Comparison of ENCODE assay signal across 8 cellular contexts in genomic region chr15:42059661-42060476, GRCh38. TPM values are rescaled to one million over a fixed set of nuclear protein-coding genes. Genes with fewer than 3 reads are reported as not detected.
DNase-seq lines count a peak whose midpoint lies in the region; ATAC-seq and TF ChIP-seq lines count a peak whose summit lies in the region.

No MANE protein-coding gene starts in this region.

- H3K27ac Mint-ChIP-seq in T-helper 17 cell, result no peak overlapping the region
- no peak overlapping the region for H3K27ac Mint-ChIP-seq in immature natural killer cell

- H3K9ac ChIP-seq in DND-41 (ENCODE audit: low read depth, low read length) (no peak overlapping the region), Loucy (ENCODE audit: low read depth, low read length, poor library complexity, severe bottlenecking) (no peak overlapping the region)

- ATAC-seq in DND-41 (ENCODE audit: insufficient read depth, low read depth), result peak; percentile 64
- ATAC-seq in T-helper 17 cell, result peak; percentile 49
- ATAC-seq in GM21723 (IDR thresholded peaks at IDR 0.05; ENCODE audit: unreplicated experiment), result no peak
- ATAC-seq in GM18867 (IDR thresholded peaks at IDR 0.05; ENCODE audit: unreplicated experiment), result no peak

- H3K27me3 Mint-ChIP-seq in T-helper 17 cell (peaks cover 59% of the 10 kb centered on the region), immature natural killer cell (ENCODE audit: low read depth in 3 of 3) (peaks cover 0 to 18% (median 6%) of the 10 kb centered on the region in 3 donors)

- H3K27ac ChIP-seq in DND-41 (ENCODE audit: low read length), result no peak overlapping the region

- no peak overlapping the region for H3K4me3 ChIP-seq in DND-41 (ENCODE audit: low read depth in 1 of 2, low read length in 2 of 2)
- no peak overlapping the region for H3K4me3 ChIP-seq in Loucy (ENCODE audit: low read length, poor library complexity, severe bottlenecking)

- peaks cover 15% of the 10 kb centered on the region for H3K4me1 Mint-ChIP-seq in T-helper 17 cell
- H3K4me1 Mint-ChIP-seq in immature natural killer cell, result peaks cover 5 to 7% of the 10 kb centered on the region in 2 donors

- H3K27me3 ChIP-seq in DND-41 (ENCODE audit: insufficient read depth, low read length, poor library complexity) (peaks cover 18% of the 10 kb centered on the region), Loucy (ENCODE audit: insufficient read depth, low read length, poor library complexity, severe bottlenecking) (no peaks in the 10 kb centered on the region)

- H3K79me2 ChIP-seq in DND-41 (ENCODE audit: insufficient read depth, low read length) (no peaks in the 10 kb centered on the region), Loucy (ENCODE audit: insufficient read depth, low read length) (no peaks in the 10 kb centered on the region)

- H3K4me2 ChIP-seq in DND-41 (ENCODE audit: insufficient read depth, low read length) (no peak overlapping the region), Loucy (ENCODE audit: low read depth, low read length, poor library complexity, severe bottlenecking) (no peak overlapping the region)

- DNase-seq in DND-41, result peak; percentile 60
- peak; percentile 55 to 66 (median 57) for DNase-seq in T-helper 17 cell
- peak; percentile 60 for DNase-seq in astrocyte of the hippocampus (ENCODE audit: low read depth, low spot score)
- DNase-seq in immature natural killer cell, result peak; percentile 39 to 53 (median 46)
- peak; percentile 62 for DNase-seq in stimulated activated CD4-positive, alpha-beta T cell treated with anti-CD3 and anti-CD28 coated beads, Interleukin-1b, Interleukin-23, amount 100 ng/mL, for 48 hours

- no peak overlapping the region for H2AFZ ChIP-seq in DND-41 (ENCODE audit: low read depth, low read length)
- H2AFZ ChIP-seq in Loucy (ENCODE audit: low read length), result peak overlapping the region; percentile 14; the same call in 1 of the 2 replicates

- H4K20me1 ChIP-seq in DND-41 (ENCODE audit: insufficient read depth, low read length) (no peaks in the 10 kb centered on the region), Loucy (ENCODE audit: insufficient read depth, low read length, poor library complexity, severe bottlenecking) (no peaks in the 10 kb centered on the region)

- H3K4me1 ChIP-seq in DND-41 (ENCODE audit: insufficient read depth, low read length) (no peaks in the 10 kb centered on the region), Loucy (ENCODE audit: insufficient read depth, low read length, poor library complexity, severe bottlenecking) (peaks cover 9% of the 10 kb centered on the region)

- no peak overlapping the region for H3K4me3 Mint-ChIP-seq in T-helper 17 cell
- peak overlapping the region in 1 of 5 donors; percentile 22 for H3K4me3 Mint-ChIP-seq in immature natural killer cell

- H3K36me3 ChIP-seq in DND-41 (ENCODE audit: insufficient read depth, low read length) (no peaks in the 10 kb centered on the region), Loucy (ENCODE audit: insufficient read depth, low read length) (no peaks in the 10 kb centered on the region)

- H3F3A ChIP-seq in Loucy (ENCODE audit: low read depth), result no peaks in the 10 kb centered on the region; the same call in 1 of the 2 replicates

- peak; percentile 89 for TF ChIP-seq CTCF in DND-41 (IDR thresholded peaks at IDR 0.05; ENCODE audit: borderline replicate concordance, extremely low read depth, low read length, poor library complexity, severe bottlenecking)
- TF ChIP-seq CTCF in Loucy (conservative IDR thresholded peaks at IDR 0.05; ENCODE audit: low read length), result peak; percentile 98

- H3K9me3 Mint-ChIP-seq in immature natural killer cell, result no peaks in the 10 kb centered on the region

- H3K9me2 ChIP-seq in Loucy (replicated peaks; ENCODE audit: low read depth, low read length), result no peaks in the 10 kb centered on the region

- H3K9me3 ChIP-seq in DND-41 (ENCODE audit: insufficient read depth, low read length, severe bottlenecking), result no peaks in the 10 kb centered on the region
- H3K9me3 ChIP-seq in Loucy (ENCODE audit: insufficient read depth, low read depth, low read length), result no peaks in the 10 kb centered on the region
- H3K9me3 ChIP-seq in T-helper 17 cell (ENCODE audit: control insufficient read depth, low read length, poor library complexity, severe bottlenecking), result no peaks in the 10 kb centered on the region

- H3K36me3 Mint-ChIP-seq in T-helper 17 cell (ENCODE audit: low read depth), result peaks cover 3% of the 10 kb centered on the region
- no peaks in the 10 kb centered on the region for H3K36me3 Mint-ChIP-seq in immature natural killer cell

RNA-seq across cellular contexts. Expression of gene PLA2G4D, which starts 34.5 kb away (rescaled TPM):
- total RNA-seq in T-helper 17 cell, result not detected
- polyA plus RNA-seq in immature natural killer cell, result not detected

RNA-seq across cellular contexts. Expression of gene PLA2G4E, which starts 39.0 kb away (rescaled TPM):
- total RNA-seq in T-helper 17 cell, result not detected
- polyA plus RNA-seq in immature natural killer cell, result not detected

Comparison
In these comparisons a context has a peak if more than half of its experiments do, and no peak if none do; other contexts are left out.
1. ATAC-seq: peak in DND-41 (single experiment) and T-helper 17 cell (single experiment); none in GM21723 (single experiment) and GM18867 (single experiment).
2. Peak in every context shown above with its lines, with median percentiles within 50 percentile points of each other: DNase-seq.